ENCODE assay signal across 8 cellular contexts in the genomic region with DNA sequence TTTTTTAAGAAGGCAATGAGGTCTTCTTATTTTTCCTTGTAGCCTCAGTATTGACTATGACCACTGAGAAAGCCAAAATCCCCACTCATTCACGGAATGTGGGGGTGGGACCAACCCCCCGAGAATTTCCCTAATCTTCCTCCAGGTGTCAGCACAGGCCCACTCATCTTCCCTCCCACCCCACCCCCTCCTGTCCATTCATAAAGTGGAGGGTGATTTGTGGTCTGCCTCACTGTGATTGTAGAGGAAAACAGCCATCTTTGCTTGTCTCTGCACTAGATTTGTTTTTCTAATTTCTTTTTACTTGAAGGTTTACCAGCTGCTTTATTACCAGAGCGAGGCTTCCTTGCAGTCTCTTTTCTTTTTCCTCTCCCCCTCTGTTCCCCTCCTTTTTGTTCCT.
DNase-seq lines count a peak whose midpoint lies in the region; ATAC-seq and TF ChIP-seq lines count a peak whose summit lies in the region.

No MANE protein-coding gene starts in this region.

- H3K4me2 ChIP-seq in PC-3 (ENCODE audit: low read length): no peak overlapping the region

- TF ChIP-seq CTCF in PC-3 (conservative IDR thresholded peaks at IDR 0.05; ENCODE audit: low read depth, low read length) (0 out of 2 replicates have a peak, but pooled peaks have one; percentile 20), ascending aorta (IDR thresholded peaks at IDR 0.05) (peak in 2 of 3 experiments; percentile 31 to 33)

- H3K79me2 ChIP-seq in PC-3 (ENCODE audit: low read length): no peaks in the 10 kb centered on the region

- no peaks in the 10 kb centered on the region for H4K20me1 ChIP-seq in PC-3 (ENCODE audit: low read length)

- H3K27me3 ChIP-seq in PC-3 (ENCODE audit: low read length) (peaks cover 75% of the 10 kb centered on the region), ascending aorta (no peaks in the 10 kb centered on the region)

- no TSS peak for BruUV-seq in PC-3 (replicated peaks; lab: Mats Ljungman, UMichigan)

- ATAC-seq in HG02981 (IDR thresholded peaks at IDR 0.05; ENCODE audit: unreplicated experiment) (peak; percentile 36), PC-3 (no peak)
- ATAC-seq in stimulated activated naive CD8-positive, alpha-beta T cell treated with anti-CD3 and anti-CD28 coated beads, Interleukin-15, Interleukin-2, amounts not matched to agents 100 U/mL and 50 U/mL, for 24 hours: peak; percentile 34

- H3K4me1 ChIP-seq in PC-3 (ENCODE audit: insufficient read depth, low read length) (no peaks in the 10 kb centered on the region), ascending aorta (peaks cover 0 to 7% of the 10 kb centered on the region in 2 donors)

- H3K9me3 ChIP-seq in PC-3 (ENCODE audit: low read length) (no peaks in the 10 kb centered on the region), ascending aorta (no peaks in the 10 kb centered on the region)

- no peak overlapping the region for H2AFZ ChIP-seq in PC-3 (ENCODE audit: low read length)

- no peaks in the 10 kb centered on the region for H3K9me2 ChIP-seq in PC-3 (replicated peaks; ENCODE audit: low read length)

- no peaks in the 10 kb centered on the region for H3K36me3 ChIP-seq in PC-3 (ENCODE audit: low read depth, low read length)
- no peaks in the 10 kb centered on the region for H3K36me3 ChIP-seq in ascending aorta

- H3K9ac ChIP-seq in PC-3 (ENCODE audit: low read length): no peak overlapping the region

- POLR2A ChIA-PET in PC-3 (lab: Charles Lee; ENCODE audit: unreplicated experiment): no interaction called here

- H3K27ac ChIP-seq in PC-3 (ENCODE audit: low read length) (no peak overlapping the region), ascending aorta (no peak overlapping the region)

- CTCF ChIA-PET in PC-3 (lab: Charles Lee): no interaction called here

- intact Hi-C loops in PC-3 (cut with micrococcal nuclease): no loop called here
- intact Hi-C loops in ascending aorta (cut with DNase I): no loop called here

- H3K4me3 ChIP-seq in PC-3 (ENCODE audit: low read length) (no peak overlapping the region), ascending aorta (no peak overlapping the region)

- DNase-seq in GM04504 (ENCODE audit: low read depth) (peak; percentile 3), PC-3 (peak; percentile 45), ascending aorta (ENCODE audit: low spot score in 2 of 2) (no peak), kidney tubule cell (ENCODE audit: low spot score) (peak; percentile 13), ureter (ENCODE audit: low spot score) (no peak), SIG-M5 (lab: John Stamatoyannopoulos, UW) (no peak)
- DNase-seq in stimulated activated naive CD8-positive, alpha-beta T cell treated with anti-CD3 and anti-CD28 coated beads, Interleukin-15, Interleukin-2, amounts not matched to agents 100 U/mL and 50 U/mL, for 24 hours: peak; percentile 57

- H3F3A ChIP-seq in PC-3 (ENCODE audit: low read length, unreplicated experiment): no peaks in the 10 kb centered on the region

Comparison
In these comparisons a context has a peak if more than half of its experiments do, and no peak if none do; other contexts are left out.
1. DNase-seq: peak in GM04504 (single experiment), PC-3 (single experiment), kidney tubule cell (single experiment) and stimulated activated naive CD8-positive, alpha-beta T cell treated with anti-CD3 and anti-CD28 coated beads, Interleukin-15, Interleukin-2, amounts not matched to agents 100 U/mL and 50 U/mL, for 24 hours (single experiment); none in ascending aorta (0 of 2), ureter (single experiment) and SIG-M5 (single experiment).